Comparison of ENCODE assay signal across 14 cellular contexts in genomic region chr13:113840541-113841354, GRCh38. TPM values are rescaled to one million over a fixed set of nuclear protein-coding genes. Genes with fewer than 3 reads are reported as not detected.
DNase-seq lines count a peak whose midpoint lies in the region; ATAC-seq and TF ChIP-seq lines count a peak whose summit lies in the region.
"Had no signal": no experiment of that assay in that cellular context is flagged by ENCODE, and none has a peak within 500 bp of the region (broad histone marks: within the 10 kb centered on the region; RNA-seq: fewer than 3 reads in every experiment).

No MANE protein-coding gene starts in this region.

- H3K36me3 ChIP-seq in SK-N-SH (replicated peaks in 1 of 2; ENCODE audit: control insufficient read depth in 1 of 2, insufficient read depth in 2 of 2, low read length in 1 of 2) (peaks cover 19 to 36% of the 10 kb centered on the region in 2 experiments), gastroesophageal sphincter (peaks cover 0 to 35% of the 10 kb centered on the region in 2 donors), transverse colon (peaks cover 0 to 1% (median 0%) of the 10 kb centered on the region in 4 donors)
- H3K36me3 ChIP-seq: adrenal gland had no signal

- H3K4me2 ChIP-seq in SK-N-SH = peak overlapping the region; percentile 86

- in situ Hi-C loops in transverse colon (cut with MboI; ENCODE audit: low pct_ligation_motif_present in 1 of 4, low pct_unique_long_range_greater_than_20kb in 1 of 4, low sequenced_read_pairs in 3 of 4) = no loop called here

- no peak for TF ChIP-seq POLR2A in gastroesophageal sphincter (IDR thresholded peaks at IDR 0.05)
- TF ChIP-seq POLR2A in transverse colon (IDR thresholded peaks at IDR 0.05) = no peak

- H3K4me3 ChIP-seq in SK-N-SH (ENCODE audit: low read depth in 2 of 2, low read length in 1 of 2) (no peak overlapping the region), gastroesophageal sphincter (no peak overlapping the region), transverse colon (no peak overlapping the region)
- H3K4me3 ChIP-seq: adrenal gland had no signal

- peaks cover 39% of the 10 kb centered on the region for H3F3A ChIP-seq in SK-N-SH (replicated peaks; ENCODE audit: insufficient read depth)

- H3K27ac ChIP-seq in SK-N-SH (ENCODE audit: low read depth in 2 of 2, low read length in 1 of 2) = peak overlapping the region; percentile 42 to 99
- H3K27ac ChIP-seq in gastroesophageal sphincter = peak overlapping the region; percentile 14 to 97 (median 90)
- H3K27ac ChIP-seq in transverse colon = peak overlapping the region; percentile 68 to 87 (median 84)

- TF ChIP-seq EP300 in SK-N-SH (IDR thresholded peaks at IDR 0.05; ENCODE audit: borderline replicate concordance in 1 of 2, low read depth in 1 of 2, low read length in 1 of 2) (no peak), gastroesophageal sphincter (IDR thresholded peaks at IDR 0.05) (no peak), transverse colon (IDR thresholded peaks at IDR 0.05; ENCODE audit: low read depth) (no peak)

- no peak for TF ChIP-seq CTCF in SK-N-SH (IDR thresholded peaks at IDR 0.05)
- no peak for TF ChIP-seq CTCF in gastroesophageal sphincter (IDR thresholded peaks at IDR 0.05)
- no peak for TF ChIP-seq CTCF in transverse colon (IDR thresholded peaks at IDR 0.05)

- H3K9me2 ChIP-seq in SK-N-SH = no peaks in the 10 kb centered on the region

- DNase-seq in SK-N-SH = no peak
- peak; percentile 36 for DNase-seq in occipital lobe (lab: John Stamatoyannopoulos, UW)
- no peak for DNase-seq in transverse colon
- DNase-seq in stimulated activated naive CD4-positive, alpha-beta T cell treated with Interleukin-2 at 50 U/mL for 16 hours (lab: John Stamatoyannopoulos, UW) = no peak
- no peak for DNase-seq in amniotic stem cell (lab: John Stamatoyannopoulos, UW)
- DNase-seq: activated CD4-positive, alpha-beta T cell treated with anti-CD3 and anti-CD28 coated beads, Interleukin-2, amount 50 U/mL, for 4 hours; foreskin fibroblast; GOT3; NCI-H510A treated with DMSO at 0.1 percent for 48 hours; stimulated activated CD4-positive, alpha-beta T cell treated with anti-CD3 and anti-CD28 coated beads, Interleukin-4, amount 100 ng/mL, for 4 hours had no signal

- no peaks in the 10 kb centered on the region for H3K9me3 ChIP-seq in SK-N-SH
- no peaks in the 10 kb centered on the region for H3K9me3 ChIP-seq in gastroesophageal sphincter
- H3K9me3 ChIP-seq in transverse colon = no peaks in the 10 kb centered on the region
- H3K9me3 ChIP-seq: adrenal gland had no signal

- POLR2A ChIA-PET in SK-N-SH (lab: Yijun Ruan, JAX) = interaction anchor here (1.7 kb wide), 1 partner anchor 13 kb away, joined by 7 read pairs; no protein-coding TSS in a partner anchor

- TF ChIP-seq RAD21 in SK-N-SH (IDR thresholded peaks at IDR 0.05; ENCODE audit: low read length) = no peak

- ATAC-seq in SK-N-SH treated with all-trans-retinoic acid at 6 μM for 48 hours (no peak), gastroesophageal sphincter (no peak), GM19023 (IDR thresholded peaks at IDR 0.05; ENCODE audit: unreplicated experiment) (no peak)

- WGBS in SK-N-SH (ENCODE audit: low lambda C conversion rate) = 95% methylated on average over 2 of the region's 35 CpGs
- WGBS in gastroesophageal sphincter (ENCODE audit: low coverage in 1 of 2), 2 donors = 38 to 80% methylated on average over 3 to 5 of the region's 35 CpGs
- WGBS in transverse colon (ENCODE audit: low coverage in 1 of 2), 2 donors = 72% methylated on average over 35 of the region's 35 CpGs; no CpG with 5 or more reads in 1 of the 2 donors

- H3K27me3 ChIP-seq in SK-N-SH (ENCODE audit: insufficient read depth) (no peaks in the 10 kb centered on the region), gastroesophageal sphincter (no peaks in the 10 kb centered on the region), transverse colon (no peaks in the 10 kb centered on the region)
- H3K27me3 ChIP-seq: adrenal gland had no signal

- H3K4me1 ChIP-seq in SK-N-SH (ENCODE audit: control insufficient read depth in 1 of 2, insufficient read depth in 2 of 2, low read depth in 1 of 2, low read length in 1 of 2) = peaks cover 31 to 48% of the 10 kb centered on the region in 2 experiments; a peak in 3 of 4 replicates
- H3K4me1 ChIP-seq in gastroesophageal sphincter = peaks cover 15 to 94% (median 46%) of the 10 kb centered on the region in 3 donors
- peaks cover 41 to 46% (median 44%) of the 10 kb centered on the region in 4 donors for H3K4me1 ChIP-seq in transverse colon

- H4K20me1 ChIP-seq in SK-N-SH (ENCODE audit: insufficient read depth) = no peaks in the 10 kb centered on the region; the same call in 1 of the 2 replicates

- CTCF ChIA-PET in SK-N-SH (lab: Yijun Ruan, JAX) = interaction anchor here (0.6 to 1.3 kb wide), 2 partner anchors 28 to 270 kb away, joined by 3 to 6 read pairs; no protein-coding TSS in a partner anchor

- no peak overlapping the region for H2AFZ ChIP-seq in SK-N-SH (ENCODE audit: low read depth)

- intact Hi-C loops in transverse colon (cut with DNase I; ENCODE audit: low total_unique reads) = no loop called here

- peaks cover 71% of the 10 kb centered on the region for H3K79me2 ChIP-seq in SK-N-SH (ENCODE audit: insufficient read depth)

- H3K9ac ChIP-seq in SK-N-SH = peak overlapping the region; percentile 88; the same call in 1 of the 2 replicates

TF ChIP-seq in SK-N-SH, 30 proteins besides CTCF, POLR2A, EP300 and RAD21:
- TF ChIP-seq SIN3A (IDR thresholded peaks at IDR 0.05; ENCODE audit: borderline replicate concordance, low read depth, low read length) (no peak), FOXM1 (IDR thresholded peaks at IDR 0.05; ENCODE audit: low read depth) (no peak), GABPA (IDR thresholded peaks at IDR 0.05; ENCODE audit: low read depth) (no peak), PBX3 (IDR thresholded peaks at IDR 0.05) (0 out of 2 replicates have a peak, but pooled peaks have one; percentile 2)
- TF ChIP-seq, protein P1, sequence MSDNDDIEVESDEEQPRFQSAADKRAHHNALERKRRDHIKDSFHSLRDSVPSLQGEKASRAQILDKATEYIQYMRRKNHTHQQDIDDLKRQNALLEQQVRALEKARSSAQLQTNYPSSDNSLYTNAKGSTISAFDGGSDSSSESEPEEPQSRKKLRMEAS (IDR thresholded peaks at IDR 0.05; ENCODE audit: low read depth) = no peak
TF ChIP-seq in SK-N-SH: peak in this region for 1.

TF ChIP-seq in SK-N-SH treated with all-trans-retinoic acid at 6 μM for 48 hours, 23 proteins besides CTCF, POLR2A, EP300 and RAD21:
- no peak for TF ChIP-seq ZNF565 (CRISPR knock-in tag; conservative IDR thresholded peaks at IDR 0.05; ENCODE audit: low read depth)
- TF ChIP-seq ARNTL (CRISPR knock-in tag; IDR thresholded peaks at IDR 0.05; ENCODE audit: borderline replicate concordance, low read depth) = no peak
- no peak for TF ChIP-seq CSDC2 (CRISPR knock-in tag; IDR thresholded peaks at IDR 0.05)
- TF ChIP-seq ISL1 (CRISPR knock-in tag; IDR thresholded peaks at IDR 0.05) = no peak
- no peak for TF ChIP-seq SNAI2 (CRISPR knock-in tag; IDR thresholded peaks at IDR 0.05)
- TF ChIP-seq, protein P2, sequence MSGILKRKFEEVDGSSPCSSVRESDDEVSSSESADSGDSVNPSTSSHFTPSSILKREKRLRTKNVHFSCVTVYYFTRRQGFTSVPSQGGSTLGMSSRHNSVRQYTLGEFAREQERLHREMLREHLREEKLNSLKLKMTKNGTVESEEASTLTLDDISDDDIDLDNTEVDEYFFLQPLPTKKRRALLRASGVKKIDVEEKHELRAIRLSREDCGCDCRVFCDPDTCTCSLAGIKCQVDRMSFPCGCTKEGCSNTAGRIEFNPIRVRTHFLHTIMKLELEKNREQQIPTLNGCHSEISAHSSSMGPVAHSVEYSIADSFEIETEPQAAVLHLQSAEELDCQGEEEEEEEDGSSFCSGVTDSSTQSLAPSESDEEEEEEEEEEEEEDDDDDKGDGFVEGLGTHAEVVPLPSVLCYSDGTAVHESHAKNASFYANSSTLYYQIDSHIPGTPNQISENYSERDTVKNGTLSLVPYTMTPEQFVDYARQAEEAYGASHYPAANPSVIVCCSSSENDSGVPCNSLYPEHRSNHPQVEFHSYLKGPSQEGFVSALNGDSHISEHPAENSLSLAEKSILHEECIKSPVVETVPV (CRISPR knock-in tag; IDR thresholded peaks at IDR 0.05) = no peak
- no peak for TF ChIP-seq CREB5 (CRISPR knock-in tag; IDR thresholded peaks at IDR 0.05; ENCODE audit: low read depth)
- no peak for TF ChIP-seq POU6F1 (CRISPR knock-in tag; IDR thresholded peaks at IDR 0.05; ENCODE audit: borderline replicate concordance, low read depth)
- no peak for TF ChIP-seq GLIS3 (CRISPR knock-in tag; IDR thresholded peaks at IDR 0.05)
- no peak for TF ChIP-seq RARB (CRISPR knock-in tag; IDR thresholded peaks at IDR 0.05)
- no peak for TF ChIP-seq ZNF70 (CRISPR knock-in tag; IDR thresholded peaks at IDR 0.05)
- TF ChIP-seq ZFP3 (CRISPR knock-in tag; IDR thresholded peaks at IDR 0.05) = no peak
TF ChIP-seq in SK-N-SH treated with all-trans-retinoic acid at 6 μM for 48 hours: peak in this region for 0.

RNA-seq across cellular contexts. Expression of gene GAS6, which starts 23.1 kb away (rescaled TPM):
- polyA plus RNA-seq in SK-N-SH (2012; rRNA removed) = 380 and 406 TPM in 2 replicates
- 236 and 359 TPM in 2 replicates for polyA plus RNA-seq in SK-N-SH (2012; cell fraction: cytosol; rRNA removed)
- polyA plus RNA-seq in SK-N-SH (2012; cell fraction: nucleus; rRNA removed) = 463 and 469 TPM in 2 replicates
- total RNA-seq in gastroesophageal sphincter (100 to 1,000 TPM; 132 to 392 (median 217) TPM), occipital lobe (21.8 TPM), transverse colon (100 to 1,000 TPM; 152 to 284 (median 169) TPM)
